ENCODE assay signal across 18 cellular contexts in genomic region chr2:53813151-53813550, GRCh38.
"Had no signal": no experiment of that assay in that cellular context is flagged by ENCODE, and none has a peak within 500 bp of the region (broad histone marks: within the 10 kb centered on the region; RNA-seq: fewer than 3 reads in every experiment).

No MANE protein-coding gene starts in this region.

- H3K4me3 ChIP-seq: dorsolateral prefrontal cortex, ovary, thyroid gland had no signal

- DNase-seq: activated B cell treated with CpG ODN at 0.5 μM for 24 hours; activated CD4-positive, alpha-beta memory T cell treated with anti-CD3 and anti-CD28 coated beads, Interleukin-2, amount 10 ng/mL, durations not matched to agents 7 days and 5 days; activated CD4-positive, alpha-beta T cell treated with anti-CD3 and anti-CD28 coated beads for 4 hours; activated effector memory CD4-positive, alpha-beta T cell treated with Interleukin-2 at 50 U/mL for 16 hours; activated naive CD4-positive, alpha-beta T cell treated with anti-CD3 and anti-CD28 coated beads, Interleukin-2, amount 10 ng/mL, durations not matched to agents 7 days and 5 days; activated T-cell treated with anti-CD3 and anti-CD28 coated beads, Interleukin-2, amount 50 U/mL, for 4 hours; central memory CD4-positive, alpha-beta T cell; dorsolateral prefrontal cortex; endodermal cell; kidney; left ventricle myocardium superior; mesenchymal stem cell; naive thymus-derived CD4-positive, alpha-beta T cell; ovary; stimulated activated CD8-positive, alpha-beta memory T cell treated with anti-CD3 and anti-CD28 coated beads, Interleukin-4, amount 100 ng/mL, for 48 hours; stimulated activated naive CD4-positive, alpha-beta T cell; thyroid gland had no signal

- H3K4me1 Mint-ChIP-seq: activated B cell treated with CpG ODN at 0.5 μM for 24 hours; activated CD4-positive, alpha-beta memory T cell treated with anti-CD3 and anti-CD28 coated beads, Interleukin-2, amount 10 ng/mL, durations not matched to agents 7 days and 5 days; activated naive CD4-positive, alpha-beta T cell treated with anti-CD3 and anti-CD28 coated beads, Interleukin-2, amount 10 ng/mL, durations not matched to agents 7 days and 5 days; endodermal cell; naive thymus-derived CD4-positive, alpha-beta T cell had no signal

- H3K9me3 Mint-ChIP-seq: activated B cell treated with CpG ODN at 0.5 μM for 24 hours; activated CD4-positive, alpha-beta memory T cell treated with anti-CD3 and anti-CD28 coated beads, Interleukin-2, amount 10 ng/mL, durations not matched to agents 7 days and 5 days; activated naive CD4-positive, alpha-beta T cell treated with anti-CD3 and anti-CD28 coated beads, Interleukin-2, amount 10 ng/mL, durations not matched to agents 7 days and 5 days; activated T-cell treated with anti-CD3 and anti-CD28 coated beads, Interleukin-2, amount 50 U/mL, for 4 hours; endodermal cell; T-helper 2 cell treated with Interferon-gamma antibody and Interleukin-4, amounts not matched to agents 5 μg/mL and 100 μg/mL, for 36 hours had no signal

- H3K27ac ChIP-seq: ovary, thyroid gland had no signal

- H3K4me1 ChIP-seq: thyroid gland had no signal

- H3K9me3 ChIP-seq: ovary, thyroid gland had no signal

- H3K27me3 Mint-ChIP-seq: activated B cell treated with CpG ODN at 0.5 μM for 24 hours; activated CD4-positive, alpha-beta memory T cell treated with anti-CD3 and anti-CD28 coated beads, Interleukin-2, amount 10 ng/mL, durations not matched to agents 7 days and 5 days; activated naive CD4-positive, alpha-beta T cell treated with anti-CD3 and anti-CD28 coated beads, Interleukin-2, amount 10 ng/mL, durations not matched to agents 7 days and 5 days; naive thymus-derived CD4-positive, alpha-beta T cell had no signal

- ATAC-seq: activated T-cell treated with anti-CD3 and anti-CD28 coated beads, Interleukin-2, amount 50 U/mL, for 4 hours; left ventricle myocardium superior; naive thymus-derived CD4-positive, alpha-beta T cell had no signal

- H3K4me3 Mint-ChIP-seq: activated B cell treated with CpG ODN at 0.5 μM for 24 hours; activated CD4-positive, alpha-beta memory T cell treated with anti-CD3 and anti-CD28 coated beads, Interleukin-2, amount 10 ng/mL, durations not matched to agents 7 days and 5 days; activated naive CD4-positive, alpha-beta T cell treated with anti-CD3 and anti-CD28 coated beads, Interleukin-2, amount 10 ng/mL, durations not matched to agents 7 days and 5 days; activated T-cell treated with anti-CD3 and anti-CD28 coated beads, Interleukin-2, amount 50 U/mL, for 4 hours; endodermal cell; naive thymus-derived CD4-positive, alpha-beta T cell; T-helper 2 cell treated with Interferon-gamma antibody and Interleukin-4, amounts not matched to agents 5 μg/mL and 100 μg/mL, for 36 hours had no signal

- H3K27me3 ChIP-seq: dorsolateral prefrontal cortex, ovary, thyroid gland had no signal

- H3K36me3 ChIP-seq: ovary had no signal

- H3K27ac Mint-ChIP-seq: activated B cell treated with CpG ODN at 0.5 μM for 24 hours; activated CD4-positive, alpha-beta memory T cell treated with anti-CD3 and anti-CD28 coated beads, Interleukin-2, amount 10 ng/mL, durations not matched to agents 7 days and 5 days; activated naive CD4-positive, alpha-beta T cell treated with anti-CD3 and anti-CD28 coated beads, Interleukin-2, amount 10 ng/mL, durations not matched to agents 7 days and 5 days; endodermal cell; T-helper 2 cell treated with Interferon-gamma antibody and Interleukin-4, amounts not matched to agents 5 μg/mL and 100 μg/mL, for 36 hours had no signal
